In genomic region chr1:193120604-193121166, GRCh38 we compare ENCODE assay signal across 10 cellular contexts. TPM values are rescaled to one million over a fixed set of nuclear protein-coding genes. Genes with fewer than 3 reads are reported as not detected.
DNase-seq lines count a peak whose midpoint lies in the region; ATAC-seq lines count a peak whose summit lies in the region.
"Had no signal": no experiment of that assay in that cellular context is flagged by ENCODE, and none has a peak within 500 bp of the region (broad histone marks: within the 10 kb centered on the region; RNA-seq: fewer than 3 reads in every experiment).

No MANE protein-coding gene starts in this region.

- H3K27me3 ChIP-seq in iPS-20b (ENCODE audit: insufficient read depth, low read length) (peaks cover 11% of the 10 kb centered on the region; the same call in 1 of the 2 replicates), stomach smooth muscle (ENCODE audit: control insufficient read depth in 1 of 2, insufficient read depth in 2 of 2, low read length in 2 of 2) (no peaks in the 10 kb centered on the region)

- H3K9ac ChIP-seq in iPS-20b (ENCODE audit: low read depth, low read length), result peak overlapping the region; percentile 98; the same call in 1 of the 2 replicates
- peak overlapping the region in 1 of 2 donors; percentile 71 for H3K9ac ChIP-seq in stomach smooth muscle (ENCODE audit: low read length in 2 of 2)

- H3K36me3 ChIP-seq in iPS-20b (ENCODE audit: insufficient read depth, low read depth, low read length), result peaks cover 13% of the 10 kb centered on the region
- no peaks in the 10 kb centered on the region for H3K36me3 ChIP-seq in stomach smooth muscle (ENCODE audit: control insufficient read depth in 2 of 2, insufficient read depth in 2 of 2, low read length in 2 of 2)

- H3K9me3 Mint-ChIP-seq in activated T-cell treated with anti-CD3 and anti-CD28 coated beads, Interleukin-2, amount 50 U/mL, for 72 hours, result no peaks in the 10 kb centered on the region
- H3K9me3 Mint-ChIP-seq in activated CD4-positive, alpha-beta memory T cell treated with anti-CD3 and anti-CD28 coated beads for 36 hours, result no peaks in the 10 kb centered on the region

- H3K4me3 ChIP-seq in iPS-20b (ENCODE audit: low read length) (peak overlapping the region; percentile 96), stomach smooth muscle (ENCODE audit: low read length in 2 of 2) (peak overlapping the region; percentile 67 to 91)

- H3K4me1 ChIP-seq in iPS-20b (ENCODE audit: insufficient read depth, low read length) (peaks cover 13% of the 10 kb centered on the region; the same call in 1 of the 2 replicates), stomach smooth muscle (ENCODE audit: control insufficient read depth, insufficient read depth, low read length) (no peaks in the 10 kb centered on the region)

- CTCF ChIA-PET in activated CD4-positive, alpha-beta memory T cell treated with anti-CD3 and anti-CD28 coated beads for 36 hours (lab: Charles Lee), result interaction anchor here (1.1 to 3.1 kb wide), 2 partner anchors 13 to 63 kb away, joined by 3 to 25 read pairs; partner anchors contain the start of genes RO60 and UCHL5

- intact Hi-C loops in activated CD4-positive, alpha-beta memory T cell treated with anti-CD3 and anti-CD28 coated beads for 36 hours (cut with micrococcal nuclease), result loop anchor here (5.0 kb wide), 6 partner anchors 138 to 643 kb away; partner anchors contain the start of gene RGS1

- H3K27ac ChIP-seq in iPS-20b (ENCODE audit: low read length), result no peak overlapping the region
- H3K27ac ChIP-seq in stomach smooth muscle (ENCODE audit: low read length), result no peak overlapping the region

- peak overlapping the region; percentile 99 for H3K27ac Mint-ChIP-seq in activated T-cell treated with anti-CD3 and anti-CD28 coated beads, Interleukin-2, amount 50 U/mL, for 72 hours
- peak overlapping the region; percentile 65 for H3K27ac Mint-ChIP-seq in activated CD4-positive, alpha-beta memory T cell treated with anti-CD3 and anti-CD28 coated beads for 36 hours

- H3K4me1 Mint-ChIP-seq in activated T-cell treated with anti-CD3 and anti-CD28 coated beads, Interleukin-2, amount 50 U/mL, for 72 hours (ENCODE audit: low read depth), result peaks cover 56% of the 10 kb centered on the region
- H3K4me1 Mint-ChIP-seq in activated CD4-positive, alpha-beta memory T cell treated with anti-CD3 and anti-CD28 coated beads for 36 hours (ENCODE audit: low read depth), result peaks cover 38% of the 10 kb centered on the region

- no peaks in the 10 kb centered on the region for H3K9me3 ChIP-seq in iPS-20b (ENCODE audit: insufficient read depth, low read depth, low read length)
- no peaks in the 10 kb centered on the region for H3K9me3 ChIP-seq in stomach smooth muscle (ENCODE audit: control insufficient read depth in 2 of 2, low read length in 2 of 2)

- no peak for DNase-seq in activated T-cell treated with anti-CD3 and anti-CD28 coated beads, Interleukin-2, amount 50 U/mL, for 72 hours
- DNase-seq in activated T-cell treated with anti-CD3 and anti-CD28 coated beads for 4 hours (no peak), NOMO-1 (lab: John Stamatoyannopoulos, UW; ENCODE audit: unreplicated experiment in 2 of 2) (no peak)
- no peak for DNase-seq in activated CD4-positive, alpha-beta memory T cell treated with anti-CD3 and anti-CD28 coated beads for 36 hours
- DNase-seq in central memory CD4-positive, alpha-beta T cell, result no peak
- DNase-seq: activated CD4-positive, alpha-beta T cell treated with anti-CD3 and anti-CD28 coated beads for 48 hours; nucleus accumbens had no signal

- no peaks in the 10 kb centered on the region for H3K27me3 Mint-ChIP-seq in activated T-cell treated with anti-CD3 and anti-CD28 coated beads, Interleukin-2, amount 50 U/mL, for 72 hours (ENCODE audit: low read depth)
- H3K27me3 Mint-ChIP-seq in activated CD4-positive, alpha-beta memory T cell treated with anti-CD3 and anti-CD28 coated beads for 36 hours, result no peaks in the 10 kb centered on the region

- ATAC-seq in activated T-cell treated with anti-CD3 and anti-CD28 coated beads, Interleukin-2, amount 50 U/mL, for 72 hours (replicated peaks in 1 of 2), result no peak
- no peak for ATAC-seq in HG03432 (IDR thresholded peaks at IDR 0.05; ENCODE audit: unreplicated experiment)

- POLR2A ChIA-PET in activated CD4-positive, alpha-beta memory T cell treated with anti-CD3 and anti-CD28 coated beads for 36 hours (lab: Charles Lee), result interaction anchor here (1.5 kb wide), 1 partner anchor 10 kb away, joined by 3 read pairs; no protein-coding TSS in a partner anchor

- H3K4me3 Mint-ChIP-seq in activated T-cell treated with anti-CD3 and anti-CD28 coated beads, Interleukin-2, amount 50 U/mL, for 72 hours, result peak overlapping the region; percentile 96
- H3K4me3 Mint-ChIP-seq in activated CD4-positive, alpha-beta memory T cell treated with anti-CD3 and anti-CD28 coated beads for 36 hours, result peak overlapping the region; percentile 85

- peaks cover 5 to 8% of the 10 kb centered on the region in 2 donors for H3K36me3 Mint-ChIP-seq in activated T-cell treated with anti-CD3 and anti-CD28 coated beads, Interleukin-2, amount 50 U/mL, for 72 hours (ENCODE audit: insufficient read depth in 2 of 2)
- H3K36me3 Mint-ChIP-seq in activated CD4-positive, alpha-beta memory T cell treated with anti-CD3 and anti-CD28 coated beads for 36 hours, result peaks cover 5% of the 10 kb centered on the region

RNA-seq across cellular contexts. Expression of gene CDC73, which starts 1.1 kb away (rescaled TPM):
- 10 to 100 TPM; 49.1 to 49.7 TPM for total RNA-seq in activated T-cell treated with anti-CD3 and anti-CD28 coated beads, Interleukin-2, amount 50 U/mL, for 72 hours
- 10 to 100 TPM; 47.9 to 49.3 TPM for total RNA-seq in activated CD4-positive, alpha-beta memory T cell treated with anti-CD3 and anti-CD28 coated beads for 36 hours

RNA-seq across cellular contexts. Expression of gene GLRX2, which starts 15.5 kb away (rescaled TPM):
- 10 to 100 TPM; 22.7 to 32.1 TPM for total RNA-seq in activated T-cell treated with anti-CD3 and anti-CD28 coated beads, Interleukin-2, amount 50 U/mL, for 72 hours
- 10 to 100 TPM; 25.4 to 25.8 TPM for total RNA-seq in activated CD4-positive, alpha-beta memory T cell treated with anti-CD3 and anti-CD28 coated beads for 36 hours
